ENCODE assay signal across 8 cellular contexts in the genomic region with DNA sequence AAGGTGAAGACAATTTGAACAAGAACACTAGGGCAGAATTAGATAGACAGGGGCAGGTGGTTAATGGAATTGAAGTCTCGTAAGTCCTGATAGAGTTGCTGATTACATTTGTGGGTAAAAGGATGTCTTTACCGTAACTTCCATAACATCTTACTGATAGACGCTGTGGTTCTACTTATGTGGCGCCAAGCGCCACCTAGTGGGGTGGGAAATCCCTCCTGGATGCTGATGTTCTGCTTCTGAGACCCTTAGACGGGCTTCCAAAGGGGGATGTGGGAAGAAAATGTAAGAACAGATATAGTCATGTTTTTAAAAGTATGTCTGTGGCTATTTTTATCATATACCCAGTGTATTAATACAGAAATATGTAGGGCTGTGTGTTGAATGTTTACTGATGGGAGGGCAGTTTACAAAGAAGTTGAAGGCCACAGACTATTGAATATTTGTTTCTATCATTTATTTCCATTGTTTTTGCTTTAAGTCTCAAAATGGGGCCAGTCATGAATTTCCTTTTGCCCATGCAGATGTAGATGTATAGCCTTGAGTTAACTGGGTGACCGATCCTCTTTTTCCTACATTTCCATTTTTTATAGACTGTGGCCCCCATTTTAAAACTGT. TPM values are rescaled to one million over a fixed set of nuclear protein-coding genes. Genes with fewer than 3 reads are reported as not detected.
DNase-seq lines count a peak whose midpoint lies in the region; ATAC-seq, FAIRE-seq and TF ChIP-seq lines count a peak whose summit lies in the region.

No MANE protein-coding gene starts in this region.

- H2AFZ ChIP-seq in keratinocyte (ENCODE audit: control insufficient read depth, low read length): no peak overlapping the region

- no peaks in the 10 kb centered on the region for H3K9me1 ChIP-seq in keratinocyte (ENCODE audit: control insufficient read depth, extremely low read depth, insufficient read depth, low read length)

- no peak overlapping the region for H3K4me2 ChIP-seq in keratinocyte (ENCODE audit: control insufficient read depth, extremely low read depth, insufficient read depth, low read depth, low read length)

- no peak for FAIRE-seq in keratinocyte (lab: Jason Lieb, UNC)

- no peak overlapping the region for H3K27ac ChIP-seq in ascending aorta
- H3K27ac ChIP-seq in keratinocyte (ENCODE audit: control insufficient read depth, insufficient read depth, low read length): no peak overlapping the region

- dilution Hi-C loops in keratinocyte (cut with MboI; ENCODE audit: extremely low pct_ligation_motif_present, low sequenced_read_pairs): no loop called here

- H3K9me3 ChIP-seq in ascending aorta (no peaks in the 10 kb centered on the region), keratinocyte (ENCODE audit: control insufficient read depth, low read depth, low read length) (no peaks in the 10 kb centered on the region)

- POLR2A ChIA-PET in AG04449 (lab: Yijun Ruan, JAX): no interaction called here

- ATAC-seq in GM18909 (IDR thresholded peaks at IDR 0.05; ENCODE audit: poor library complexity, unreplicated experiment) (peak; percentile 41), HG02571 (IDR thresholded peaks at IDR 0.05; ENCODE audit: unreplicated experiment) (no peak), GM19351 (IDR thresholded peaks at IDR 0.05; ENCODE audit: unreplicated experiment) (no peak)

- CTCF ChIA-PET in AG04449 (lab: Yijun Ruan, JAX): interaction anchor here (2.4 kb wide), 1 partner anchor 79 kb away, joined by 10 read pairs; no protein-coding TSS in a partner anchor

- H3K4me3 ChIP-seq in AG04449 (ENCODE audit: low read depth, low read length) (no peak overlapping the region), ascending aorta (no peak overlapping the region), keratinocyte (ENCODE audit: control insufficient read depth in 2 of 3, extremely low read depth in 1 of 3, insufficient read depth in 2 of 3, low read depth in 1 of 3, low read length in 3 of 3) (no peak overlapping the region)

- H3K36me3 ChIP-seq in ascending aorta: no peaks in the 10 kb centered on the region
- no peaks in the 10 kb centered on the region for H3K36me3 ChIP-seq in keratinocyte (ENCODE audit: control insufficient read depth in 2 of 2, extremely low read depth in 1 of 2, insufficient read depth in 2 of 2, low read length in 2 of 2)

- no peaks in the 10 kb centered on the region for H4K20me1 ChIP-seq in keratinocyte (ENCODE audit: control insufficient read depth, extremely low read depth, insufficient read depth, low read length)

- TF ChIP-seq CTCF in AG04449 (IDR thresholded peaks at IDR 0.05; ENCODE audit: insufficient read depth, low read length, missing control alignments) (peak; percentile 26), ascending aorta (IDR thresholded peaks at IDR 0.05) (peak; percentile 19 to 41 (median 27)), keratinocyte (optimal IDR thresholded peaks at IDR 0.05 in 1 of 3, IDR thresholded peaks at IDR 0.05 in 1 of 3, conservative IDR thresholded peaks at IDR 0.05 in 1 of 3; ENCODE audit: extremely low read depth in 1 of 3, insufficient read depth in 2 of 3, low read length in 3 of 3) (peak; percentile 60 to 74 (median 65))

- DNase-seq in AG04449 (ENCODE audit: low read depth, low spot score) (no peak), SK-MEL-5 (ENCODE audit: low read depth, low spot score) (peak; percentile 54), ascending aorta (ENCODE audit: low spot score in 2 of 2) (no peak), keratinocyte (ENCODE audit: low read depth, low spot score) (no peak)
- DNase-seq in stimulated activated CD8-positive, alpha-beta memory T cell treated with anti-CD3 and anti-CD28 coated beads, Interleukin-4, amount 100 ng/mL, for 24 hours (ENCODE audit: low read depth): peak; percentile 23

- H3K27me3 ChIP-seq in ascending aorta: no peaks in the 10 kb centered on the region
- H3K27me3 ChIP-seq in keratinocyte (ENCODE audit: control insufficient read depth, extremely low read depth, insufficient read depth, low read length): no peaks in the 10 kb centered on the region

- no peaks in the 10 kb centered on the region for H3K79me2 ChIP-seq in keratinocyte (ENCODE audit: control insufficient read depth, insufficient read depth, low read length)

- in situ Hi-C loops in SK-MEL-5 (cut with HindIII; ENCODE audit: low pct_unique_long_range_greater_than_20kb, low sequenced_read_pairs): no loop called here

- no peaks in the 10 kb centered on the region for H3K4me1 ChIP-seq in ascending aorta
- H3K4me1 ChIP-seq in keratinocyte (ENCODE audit: control insufficient read depth, extremely low read depth, insufficient read depth, low read length): no peaks in the 10 kb centered on the region

- H3K9ac ChIP-seq in keratinocyte (ENCODE audit: control insufficient read depth, extremely low read depth, insufficient read depth, low read length): no peak overlapping the region

- intact Hi-C loops in ascending aorta (cut with DNase I): no loop called here

RNA-seq across cellular contexts. Expression of gene TLR8, which starts 12.2 kb away (rescaled TPM):
- not detected in 2 replicates for total RNA-seq in SK-MEL-5 (2014; rRNA removed; shearing (Covaris generic))
- polyA plus RNA-seq in SK-MEL-5 (2015; cell fraction: cytosol; rRNA removed): not detected in 2 replicates
- not detected in 2 replicates for polyA plus RNA-seq in SK-MEL-5 (2015; cell fraction: nucleus; rRNA removed)
- 0.53 TPM for total RNA-seq in ascending aorta
- not detected in 3 replicates for polyA plus RNA-seq in keratinocyte
- polyA plus RNA-seq in keratinocyte (2011; ENCODE audit: low read depth): not detected
- polyA plus RNA-seq in keratinocyte (2011; cell fraction: cytosol; rRNA removed): not detected in 2 replicates
- polyA plus RNA-seq in keratinocyte (2011; cell fraction: nucleus; rRNA removed): not detected in 2 replicates
- not detected in 2 replicates for polyA plus RNA-seq in keratinocyte (2012; ENCODE audit: low replicate concordance)
- polyA minus RNA-seq in keratinocyte: not detected in 3 replicates
- not detected for polyA minus RNA-seq in keratinocyte (2011; cell fraction: cytosol; rRNA and poly(A)+ RNA removed)
- 0.11 TPM in 1 of 2 replicates, not detected in the other for polyA minus RNA-seq in keratinocyte (2011; cell fraction: nucleus; rRNA and poly(A)+ RNA removed)

RNA-seq across cellular contexts. Expression of gene TLR7, which starts 27.3 kb away (rescaled TPM):
- total RNA-seq in SK-MEL-5 (2014; rRNA removed; shearing (Covaris generic)): 0.03 TPM in 1 of 2 replicates, not detected in the other
- not detected in 2 replicates for polyA plus RNA-seq in SK-MEL-5 (2015; cell fraction: cytosol; rRNA removed)
- not detected in 2 replicates for polyA plus RNA-seq in SK-MEL-5 (2015; cell fraction: nucleus; rRNA removed)
- not detected for total RNA-seq in ascending aorta
- polyA plus RNA-seq in keratinocyte: 0.01 TPM in 1 of 3 replicates, not detected in the others
- polyA plus RNA-seq in keratinocyte (2011; ENCODE audit: low read depth): not detected
- not detected in 2 replicates for polyA plus RNA-seq in keratinocyte (2011; cell fraction: cytosol; rRNA removed)
- polyA plus RNA-seq in keratinocyte (2011; cell fraction: nucleus; rRNA removed): not detected in 2 replicates
- not detected in 2 replicates for polyA plus RNA-seq in keratinocyte (2012; ENCODE audit: low replicate concordance)
- not detected in 3 replicates for polyA minus RNA-seq in keratinocyte
- polyA minus RNA-seq in keratinocyte (2011; cell fraction: cytosol; rRNA and poly(A)+ RNA removed): not detected
- not detected in 2 replicates for polyA minus RNA-seq in keratinocyte (2011; cell fraction: nucleus; rRNA and poly(A)+ RNA removed)

Comparison
In these comparisons a context has a peak if more than half of its experiments do, and no peak if none do; other contexts are left out.
1. DNase-seq: peak in SK-MEL-5 (single experiment) and stimulated activated CD8-positive, alpha-beta memory T cell treated with anti-CD3 and anti-CD28 coated beads, Interleukin-4, amount 100 ng/mL, for 24 hours (single experiment); none in AG04449 (single experiment), ascending aorta (0 of 2) and keratinocyte (single experiment).
2. Peak in every context shown above with its lines, with median percentiles within 50 percentile points of each other: CTCF ChIP-seq.